In genomic region chr3:8443829-8444791, GRCh38 we compare ENCODE assay signal across 9 cellular contexts. TPM values are rescaled to one million over a fixed set of nuclear protein-coding genes. Genes with fewer than 3 reads are reported as not detected.
DNase-seq lines count a peak whose midpoint lies in the region; ATAC-seq and TF ChIP-seq lines count a peak whose summit lies in the region.
"Had no signal": no experiment of that assay in that cellular context is flagged by ENCODE, and none has a peak within 500 bp of the region (broad histone marks: within the 10 kb centered on the region; RNA-seq: fewer than 3 reads in every experiment).

No MANE protein-coding gene starts in this region.

- H3K36me3 ChIP-seq in BE2C: no peaks in the 10 kb centered on the region

- no peak overlapping the region for H3K27ac Mint-ChIP-seq in activated CD4-positive, alpha-beta T cell treated with anti-CD3 and anti-CD28 coated beads, Interleukin-2, amount 10 ng/mL, durations not matched to agents 7 days and 5 days
- H3K27ac Mint-ChIP-seq: memory B cell had no signal

- POLR2A ChIA-PET in RWPE1 (lab: Yijun Ruan, JAX; ENCODE audit: low non-redundant PET): no interaction called here
- POLR2A ChIA-PET in activated CD4-positive, alpha-beta T cell treated with anti-CD3 and anti-CD28 coated beads, Interleukin-2, amount 10 ng/mL, durations not matched to agents 7 days and 5 days (lab: Charles Lee): no interaction called here

- no peak overlapping the region for H3K4me3 Mint-ChIP-seq in activated CD4-positive, alpha-beta T cell treated with anti-CD3 and anti-CD28 coated beads, Interleukin-2, amount 10 ng/mL, durations not matched to agents 7 days and 5 days
- H3K4me3 Mint-ChIP-seq: memory B cell had no signal

- ATAC-seq in HG02943 (IDR thresholded peaks at IDR 0.05; ENCODE audit: low read depth, unreplicated experiment): peak; percentile 67
- no peak for ATAC-seq in HG02973 (IDR thresholded peaks at IDR 0.05; ENCODE audit: unreplicated experiment)

- CTCF ChIA-PET in RWPE1 (lab: Yijun Ruan, JAX): interaction anchor here (0.7 kb wide), 1 partner anchor 163 kb away, joined by 4 read pairs; no protein-coding TSS in a partner anchor
- CTCF ChIA-PET in activated CD4-positive, alpha-beta T cell treated with anti-CD3 and anti-CD28 coated beads, Interleukin-2, amount 10 ng/mL, durations not matched to agents 7 days and 5 days (lab: Charles Lee): interaction anchor here (0.5 kb wide), 1 partner anchor 183 kb away, joined by 3 read pairs; no protein-coding TSS in a partner anchor

- peaks cover 3% of the 10 kb centered on the region for H3K27me3 Mint-ChIP-seq in activated CD4-positive, alpha-beta T cell treated with anti-CD3 and anti-CD28 coated beads, Interleukin-2, amount 10 ng/mL, durations not matched to agents 7 days and 5 days
- H3K27me3 Mint-ChIP-seq: memory B cell had no signal

- H3K27me3 ChIP-seq in BE2C: no peaks in the 10 kb centered on the region

- no peaks in the 10 kb centered on the region for H3K4me1 Mint-ChIP-seq in activated CD4-positive, alpha-beta T cell treated with anti-CD3 and anti-CD28 coated beads, Interleukin-2, amount 10 ng/mL, durations not matched to agents 7 days and 5 days
- H3K4me1 Mint-ChIP-seq: memory B cell had no signal

- no peaks in the 10 kb centered on the region for H3K36me3 Mint-ChIP-seq in activated CD4-positive, alpha-beta T cell treated with anti-CD3 and anti-CD28 coated beads, Interleukin-2, amount 10 ng/mL, durations not matched to agents 7 days and 5 days (ENCODE audit: low read depth)
- H3K36me3 Mint-ChIP-seq: memory B cell had no signal

- H3K9me3 Mint-ChIP-seq in activated CD4-positive, alpha-beta T cell treated with anti-CD3 and anti-CD28 coated beads, Interleukin-2, amount 10 ng/mL, durations not matched to agents 7 days and 5 days: no peaks in the 10 kb centered on the region
- H3K9me3 Mint-ChIP-seq: memory B cell had no signal

- peak overlapping the region; percentile 85 for H3K27ac ChIP-seq in RWPE1

- no peaks in the 10 kb centered on the region for H3K9me3 ChIP-seq in BE2C

- H3K4me1 ChIP-seq in BE2C: peaks cover 9% of the 10 kb centered on the region; the same call in 1 of the 2 replicates

- H3K4me3 ChIP-seq in BE2C (ENCODE audit: low read depth, low read length): peak overlapping the region; percentile 24
- peak overlapping the region; percentile 36 for H3K4me3 ChIP-seq in epithelial cell of proximal tubule (ENCODE audit: low read depth, low read length)

- TF ChIP-seq CTCF in BE2C (IDR thresholded peaks at IDR 0.05; ENCODE audit: low read depth, low read length) (no peak), RWPE1 (conservative IDR thresholded peaks at IDR 0.05; ENCODE audit: low read depth) (no peak), epithelial cell of proximal tubule (conservative IDR thresholded peaks at IDR 0.05; ENCODE audit: low read depth, low read length) (no peak)

- DNase-seq in BE2C (peak; percentile 67), RWPE1 (ENCODE audit: low spot score) (peak; percentile 75), epithelial cell of proximal tubule (ENCODE audit: low read depth) (peak; percentile 97), midbrain (lab: John Stamatoyannopoulos, UW) (peak; percentile 47)
- DNase-seq in activated CD4-positive, alpha-beta T cell treated with anti-CD3 and anti-CD28 coated beads, Interleukin-2, amount 10 ng/mL, durations not matched to agents 7 days and 5 days: no peak
- no peak for DNase-seq in activated CD4-positive, alpha-beta T cell treated with anti-CD3 and anti-CD28 coated beads, Interleukin-2, amount 50 U/mL, for 1 hour

RNA-seq across cellular contexts. Expression of gene LMCD1, which starts 57.5 kb away (rescaled TPM):
- polyA plus RNA-seq in BE2C (2012; ENCODE audit: insufficient read depth, insufficient read length, low read depth): 8.1 TPM
- total RNA-seq in epithelial cell of proximal tubule: 69.0 and 70.2 TPM in 2 replicates
- total RNA-seq in activated CD4-positive, alpha-beta T cell treated with anti-CD3 and anti-CD28 coated beads, Interleukin-2, amount 10 ng/mL, durations not matched to agents 7 days and 5 days: 1 to 10 TPM in 1 of 2 experiments, under 1 TPM in 1; 0.99 to 1.1 TPM

Comparison
In these comparisons a context has a peak if more than half of its experiments do, and no peak if none do; other contexts are left out.
1. DNase-seq: peak in BE2C (single experiment), RWPE1 (single experiment), epithelial cell of proximal tubule (single experiment) and midbrain (single experiment); none in activated CD4-positive, alpha-beta T cell treated with anti-CD3 and anti-CD28 coated beads, Interleukin-2, amount 10 ng/mL, durations not matched to agents 7 days and 5 days (single experiment) and activated CD4-positive, alpha-beta T cell treated with anti-CD3 and anti-CD28 coated beads, Interleukin-2, amount 50 U/mL, for 1 hour (single experiment).
2. RNA of gene LMCD1, which starts 57.5 kb away (total RNA-seq): 69.0 to 70.2 TPM in epithelial cell of proximal tubule; 0.99 to 1.1 TPM in activated CD4-positive, alpha-beta T cell treated with anti-CD3 and anti-CD28 coated beads, Interleukin-2, amount 10 ng/mL, durations not matched to agents 7 days and 5 days; every median in the first group is over 10 times any median in the second.